ENCODE assay signal across 1 cellular context in the genomic region with DNA sequence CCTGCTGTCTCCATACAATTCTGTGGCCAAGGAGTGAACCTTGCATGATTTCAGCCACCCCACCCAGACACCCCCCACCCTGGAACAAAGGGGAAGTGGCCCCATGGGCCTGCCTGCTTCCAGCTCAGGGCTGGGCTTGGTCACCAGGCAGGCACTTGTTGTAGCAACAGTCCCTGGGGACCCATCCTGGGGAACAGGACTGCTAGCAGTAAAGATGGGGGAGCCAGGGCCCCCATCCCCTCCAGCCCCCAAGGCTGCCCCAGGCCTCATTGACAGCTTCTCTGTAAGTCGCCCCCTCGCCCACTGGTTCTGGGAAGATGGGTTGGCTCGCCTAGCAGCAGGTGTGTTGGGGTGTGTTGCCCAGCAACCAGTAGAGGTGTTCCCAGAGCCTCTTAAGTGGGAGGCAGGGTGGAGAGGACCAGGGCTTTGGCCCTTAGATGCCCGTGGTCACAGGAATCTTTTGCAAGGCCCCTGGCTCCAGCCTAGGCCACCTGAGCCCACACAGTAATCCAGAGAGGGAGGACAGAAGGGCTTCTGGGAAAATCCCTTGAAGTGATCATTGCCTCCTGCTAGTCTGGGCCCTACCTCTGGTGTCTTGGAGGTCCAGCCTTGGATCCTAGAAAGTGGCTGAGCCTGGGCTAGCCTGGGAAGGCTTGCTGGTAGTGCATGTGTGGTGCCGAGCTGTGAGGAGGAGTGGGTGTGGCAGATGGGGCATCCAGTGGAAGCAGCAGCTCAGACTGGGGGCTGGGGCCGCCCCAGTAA.
TF ChIP-seq lines count a peak whose summit lies in the region.

No MANE protein-coding gene starts in this region.

TF ChIP-seq in K562, 482 proteins besides CTCF, POLR2A, EP300 and RAD21 (continued from another document):
- TF ChIP-seq ATF2 (CRISPR knock-in tag; IDR thresholded peaks at IDR 0.05) (no peak), SPI1 (IDR thresholded peaks at IDR 0.05; ENCODE audit: borderline replicate concordance, low read depth, low read length) (peak; percentile 71), SREBF2 (CRISPR knock-in tag; IDR thresholded peaks at IDR 0.05) (no peak), ZNF740 (CRISPR knock-in tag; IDR thresholded peaks at IDR 0.05) (0 out of 2 replicates have a peak, but pooled peaks have one; percentile 21), ZNF740 (tag; IDR thresholded peaks at IDR 0.05) (no peak), KLF10 (CRISPR knock-in tag; IDR thresholded peaks at IDR 0.05) (no peak), FOSL1 (tag; conservative IDR thresholded peaks at IDR 0.05) (no peak), TAF7 (tag; IDR thresholded peaks at IDR 0.05) (no peak), FOXJ3 (CRISPR knock-in tag; IDR thresholded peaks at IDR 0.05) (0 out of 2 replicates have a peak, but pooled peaks have one; percentile 60), SFPQ (IDR thresholded peaks at IDR 0.05; ENCODE audit: low read depth, low read length) (no peak), JUNB (CRISPR knock-in tag; conservative IDR thresholded peaks at IDR 0.05) (no peak), ZNF3 (CRISPR knock-in tag; IDR thresholded peaks at IDR 0.05) (no peak), MLX (CRISPR knock-in tag; conservative IDR thresholded peaks at IDR 0.05) (no peak), YY1 (IDR thresholded peaks at IDR 0.05; ENCODE audit: borderline replicate concordance in 1 of 3, control insufficient read depth in 1 of 3, extremely low read depth in 1 of 3, insufficient read depth in 3 of 3, insufficient read length in 1 of 3, insufficient replicate concordance in 2 of 3, low read depth in 1 of 3, low read length in 2 of 3) (no peak)
- TF ChIP-seq, protein P1, sequence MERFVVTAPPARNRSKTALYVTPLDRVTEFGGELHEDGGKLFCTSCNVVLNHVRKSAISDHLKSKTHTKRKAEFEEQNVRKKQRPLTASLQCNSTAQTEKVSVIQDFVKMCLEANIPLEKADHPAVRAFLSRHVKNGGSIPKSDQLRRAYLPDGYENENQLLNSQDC (CRISPR knock-in tag; IDR thresholded peaks at IDR 0.05) = no peak
